Comparison of ENCODE assay signal across 16 cellular contexts in genomic region chr1:23695667-23696066, GRCh38. TPM values are rescaled to one million over a fixed set of nuclear protein-coding genes. Genes with fewer than 3 reads are reported as not detected.
DNase-seq lines count a peak whose midpoint lies in the region; ATAC-seq, FAIRE-seq and TF ChIP-seq lines count a peak whose summit lies in the region.
"Had no signal": no experiment of that assay in that cellular context is flagged by ENCODE, and none has a peak within 500 bp of the region (broad histone marks: within the 10 kb centered on the region; RNA-seq: fewer than 3 reads in every experiment).

No MANE protein-coding gene starts in this region.

- H4K20me1 ChIP-seq in OCI-LY7 (ENCODE audit: insufficient read depth, low read length) (peaks cover 65% of the 10 kb centered on the region), endothelial cell of umbilical vein (replicated peaks; ENCODE audit: control insufficient read depth, extremely low read depth, insufficient read depth, low read length) (peaks cover 14% of the 10 kb centered on the region), smooth muscle cell (ENCODE audit: low read depth) (peaks cover 89% of the 10 kb centered on the region)

- peak overlapping the region; percentile 86 for H3K4me2 ChIP-seq in OCI-LY7 (ENCODE audit: low read length)
- peak overlapping the region; percentile 35 for H3K4me2 ChIP-seq in endothelial cell of umbilical vein (ENCODE audit: insufficient read depth, low read length)
- H3K4me2 ChIP-seq in smooth muscle cell = peak overlapping the region; percentile 21

- H3K27me3 ChIP-seq in endothelial cell of umbilical vein (ENCODE audit: control insufficient read depth in 2 of 2, insufficient read depth in 2 of 2, low read length in 2 of 2) (no peaks in the 10 kb centered on the region), smooth muscle cell (ENCODE audit: low read depth) (no peaks in the 10 kb centered on the region)
- H3K27me3 ChIP-seq: tibial artery had no signal

- H3K9me3 Mint-ChIP-seq in activated CD4-positive, alpha-beta memory T cell treated with anti-CD3 and anti-CD28 coated beads for 36 hours = no peaks in the 10 kb centered on the region
- no peaks in the 10 kb centered on the region for H3K9me3 Mint-ChIP-seq in activated CD4-positive, alpha-beta memory T cell treated with anti-CD3 and anti-CD28 coated beads, Interleukin-2, amount 10 ng/mL, durations not matched to agents 7 days and 5 days

- no peak overlapping the region for H3K9ac ChIP-seq in endothelial cell of umbilical vein (replicated peaks; ENCODE audit: extremely low read depth, insufficient read depth, low read length)
- no peak overlapping the region for H3K9ac ChIP-seq in smooth muscle cell (ENCODE audit: low read depth)

- peak overlapping the region; percentile 17 for H3K4me3 Mint-ChIP-seq in activated CD4-positive, alpha-beta memory T cell treated with anti-CD3 and anti-CD28 coated beads for 36 hours
- no peak overlapping the region for H3K4me3 Mint-ChIP-seq in activated CD4-positive, alpha-beta memory T cell treated with anti-CD3 and anti-CD28 coated beads, Interleukin-2, amount 10 ng/mL, durations not matched to agents 7 days and 5 days

- intact Hi-C loops in activated CD4-positive, alpha-beta memory T cell treated with anti-CD3 and anti-CD28 coated beads for 36 hours (cut with micrococcal nuclease) = no loop called here
- intact Hi-C loops in OCI-LY7 (cut with micrococcal nuclease; ENCODE audit: unreplicated experiment) = no loop called here
- intact Hi-C loops in endothelial cell of umbilical vein (cut with micrococcal nuclease) = loop anchor here (5.0 kb wide), 1 partner anchor 252 kb away; no protein-coding TSS in a partner anchor

- H2AFZ ChIP-seq in OCI-LY7 (ENCODE audit: low read length) (no peak overlapping the region), endothelial cell of umbilical vein (ENCODE audit: low read depth, low read length) (no peak overlapping the region), smooth muscle cell (ENCODE audit: low read depth) (no peak overlapping the region)

- H3K36me3 ChIP-seq in OCI-LY7 (ENCODE audit: insufficient read depth, low read length) (peaks cover 89% of the 10 kb centered on the region), endothelial cell of umbilical vein (ENCODE audit: control insufficient read depth in 2 of 2, extremely low read depth in 1 of 2, insufficient read depth in 2 of 2, low read length in 2 of 2) (peaks cover 47 to 52% of the 10 kb centered on the region in 2 experiments), smooth muscle cell (ENCODE audit: low read depth) (peaks cover 13% of the 10 kb centered on the region)

- no peaks in the 10 kb centered on the region for H3K9me1 ChIP-seq in endothelial cell of umbilical vein (replicated peaks; ENCODE audit: control insufficient read depth, extremely low read depth, insufficient read depth, low read length)

- FAIRE-seq in endothelial cell of umbilical vein (lab: Jason Lieb, UNC) = no peak
- FAIRE-seq: bronchial epithelial cell had no signal

- no peak for DNase-seq in activated CD4-positive, alpha-beta memory T cell treated with anti-CD3 and anti-CD28 coated beads for 36 hours
- DNase-seq in activated CD4-positive, alpha-beta memory T cell treated with anti-CD3 and anti-CD28 coated beads, Interleukin-2, amount 10 ng/mL, durations not matched to agents 7 days and 5 days = no peak
- DNase-seq in OCI-LY7 (ENCODE audit: low spot score) (no peak), endothelial cell of umbilical vein (ENCODE audit: low read depth, low spot score) (no peak), smooth muscle cell (lab: John Stamatoyannopoulos, UW; ENCODE audit: unreplicated experiment) (no peak), DMS153 treated with DMSO at 0.1 percent for 48 hours (lab: John Stamatoyannopoulos, UW; ENCODE audit: unreplicated experiment) (no peak)
- DNase-seq: DMS 273 treated with DMSO at 0.1 percent for 48 hours, KG1, kidney glomerular epithelial cell, NCI-H2029 treated with DMSO at 0.1 percent for 48 hours, NCI-H774, SIG-M5, tibial artery had no signal

- H3K36me3 Mint-ChIP-seq in activated CD4-positive, alpha-beta memory T cell treated with anti-CD3 and anti-CD28 coated beads for 36 hours = peaks cover 82% of the 10 kb centered on the region
- H3K36me3 Mint-ChIP-seq in activated CD4-positive, alpha-beta memory T cell treated with anti-CD3 and anti-CD28 coated beads, Interleukin-2, amount 10 ng/mL, durations not matched to agents 7 days and 5 days (ENCODE audit: low read depth) = peaks cover 82% of the 10 kb centered on the region

- H3K9me3 ChIP-seq in OCI-LY7 (ENCODE audit: low read length) = no peaks in the 10 kb centered on the region
- no peaks in the 10 kb centered on the region for H3K9me3 ChIP-seq in endothelial cell of umbilical vein (replicated peaks; ENCODE audit: control insufficient read depth, insufficient read depth, low read length)
- H3K9me3 ChIP-seq in smooth muscle cell (replicated peaks; ENCODE audit: low read depth) = no peaks in the 10 kb centered on the region
- H3K9me3 ChIP-seq: tibial artery had no signal

- ATAC-seq in GM21526 (IDR thresholded peaks at IDR 0.05; ENCODE audit: low FRiP score, unreplicated experiment) = no peak
- no peak for ATAC-seq in GM18498 (IDR thresholded peaks at IDR 0.05; ENCODE audit: unreplicated experiment)

- H3K27ac ChIP-seq in OCI-LY7 (ENCODE audit: low read depth, low read length, poor library complexity, severe bottlenecking) (no peak overlapping the region), endothelial cell of umbilical vein (ENCODE audit: insufficient read depth, low read depth, low read length) (no peak overlapping the region), smooth muscle cell (ENCODE audit: low read depth) (no peak overlapping the region)
- H3K27ac ChIP-seq: tibial artery had no signal

- POLR2A ChIA-PET in activated CD4-positive, alpha-beta memory T cell treated with anti-CD3 and anti-CD28 coated beads for 36 hours (lab: Charles Lee) = interaction anchor here (6.0 kb wide), 1 partner anchor 49 kb away, joined by 44 read pairs; the partner anchor contains the start of gene ELOA
- POLR2A ChIA-PET in activated CD4-positive, alpha-beta memory T cell treated with anti-CD3 and anti-CD28 coated beads, Interleukin-2, amount 10 ng/mL, durations not matched to agents 7 days and 5 days (lab: Charles Lee) = interaction anchor here (0.9 to 1.4 kb wide), 4 partner anchors 9 to 84 kb away, joined by 3 to 4 read pairs (median 3); partner anchors contain the start of genes ELOA and PITHD1
- POLR2A ChIA-PET in OCI-LY7 (lab: Charles Lee) = no interaction called here
- POLR2A ChIA-PET in endothelial cell of umbilical vein (lab: Charles Lee) = no interaction called here

- H3K4me3 ChIP-seq in OCI-LY7 (ENCODE audit: low read depth, low read length, poor library complexity, severe bottlenecking) = peak overlapping the region; percentile 90
- no peak overlapping the region for H3K4me3 ChIP-seq in endothelial cell of umbilical vein (replicated peaks in 1 of 3; ENCODE audit: insufficient read depth in 1 of 3, low read depth in 1 of 3, low read length in 3 of 3)
- H3K4me3 ChIP-seq in smooth muscle cell = no peak overlapping the region
- H3K4me3 ChIP-seq: tibial artery had no signal

- no peaks in the 10 kb centered on the region for H3K27me3 Mint-ChIP-seq in activated CD4-positive, alpha-beta memory T cell treated with anti-CD3 and anti-CD28 coated beads for 36 hours
- H3K27me3 Mint-ChIP-seq in activated CD4-positive, alpha-beta memory T cell treated with anti-CD3 and anti-CD28 coated beads, Interleukin-2, amount 10 ng/mL, durations not matched to agents 7 days and 5 days = no peaks in the 10 kb centered on the region

- no peak for TF ChIP-seq POLR2A in endothelial cell of umbilical vein (IDR thresholded peaks at IDR 0.05; ENCODE audit: low read depth, low read length)

- peaks cover 93% of the 10 kb centered on the region for H3K79me2 ChIP-seq in OCI-LY7 (ENCODE audit: insufficient read depth, low read depth, low read length)
- peaks cover 88% of the 10 kb centered on the region for H3K79me2 ChIP-seq in endothelial cell of umbilical vein (ENCODE audit: control insufficient read depth, insufficient read depth, low read length)
- H3K79me2 ChIP-seq in smooth muscle cell (ENCODE audit: low read depth) = peaks cover 87% of the 10 kb centered on the region

- dilution Hi-C loops in endothelial cell of umbilical vein (cut with MboI; ENCODE audit: extremely low pct_ligation_motif_present, low sequenced_read_pairs) = no loop called here

- H3K4me1 ChIP-seq in OCI-LY7 (ENCODE audit: insufficient read depth, low read length, poor library complexity, severe bottlenecking) = peaks cover 40% of the 10 kb centered on the region
- H3K4me1 ChIP-seq in endothelial cell of umbilical vein (ENCODE audit: control insufficient read depth, extremely low read depth, insufficient read depth, low read length) = peaks cover 30% of the 10 kb centered on the region
- H3K4me1 ChIP-seq in smooth muscle cell (ENCODE audit: low read depth) = peaks cover 18% of the 10 kb centered on the region

- no peak overlapping the region for H3K27ac Mint-ChIP-seq in activated CD4-positive, alpha-beta memory T cell treated with anti-CD3 and anti-CD28 coated beads for 36 hours
- no peak overlapping the region for H3K27ac Mint-ChIP-seq in activated CD4-positive, alpha-beta memory T cell treated with anti-CD3 and anti-CD28 coated beads, Interleukin-2, amount 10 ng/mL, durations not matched to agents 7 days and 5 days

- no peaks in the 10 kb centered on the region for H3K9me2 ChIP-seq in OCI-LY7 (ENCODE audit: insufficient read depth, low read length)

- WGBS in smooth muscle cell (ENCODE audit: low lambda C conversion rate) = 98% methylated on average over 3 of the region's 3 CpGs

- no TSS peak for BruUV-seq in OCI-LY7 (replicated peaks; lab: Mats Ljungman, UMichigan)
- no TSS peak for BruUV-seq in endothelial cell of umbilical vein (replicated peaks; lab: Mats Ljungman, UMichigan)

- peaks cover 5% of the 10 kb centered on the region for H3F3A ChIP-seq in smooth muscle cell (ENCODE audit: low read depth)

- TF ChIP-seq CTCF in OCI-LY7 (conservative IDR thresholded peaks at IDR 0.05; ENCODE audit: low read length) (no peak), endothelial cell of umbilical vein (IDR thresholded peaks at IDR 0.05; ENCODE audit: extremely low read depth in 1 of 2, insufficient read depth in 1 of 2, low read depth in 1 of 2, low read length in 2 of 2) (no peak), smooth muscle cell (IDR thresholded peaks at IDR 0.05; ENCODE audit: borderline replicate concordance, insufficient read depth, poor library complexity, severe bottlenecking) (no peak)

- H3K4me1 Mint-ChIP-seq in activated CD4-positive, alpha-beta memory T cell treated with anti-CD3 and anti-CD28 coated beads for 36 hours (ENCODE audit: low read depth) = peaks cover 74% of the 10 kb centered on the region
- H3K4me1 Mint-ChIP-seq in activated CD4-positive, alpha-beta memory T cell treated with anti-CD3 and anti-CD28 coated beads, Interleukin-2, amount 10 ng/mL, durations not matched to agents 7 days and 5 days = peaks cover 76% of the 10 kb centered on the region

- CTCF ChIA-PET in activated CD4-positive, alpha-beta memory T cell treated with anti-CD3 and anti-CD28 coated beads for 36 hours (lab: Charles Lee) = interaction anchor here (0.5 to 1.3 kb wide), 3 partner anchors 31 to 352 kb away, joined by 3 to 5 read pairs (median 4); partner anchors contain the start of gene ELOA
- CTCF ChIA-PET in activated CD4-positive, alpha-beta memory T cell treated with anti-CD3 and anti-CD28 coated beads, Interleukin-2, amount 10 ng/mL, durations not matched to agents 7 days and 5 days (lab: Charles Lee) = interaction anchor here (2.6 kb wide), 1 partner anchor 50 kb away, joined by 6 read pairs; no protein-coding TSS in a partner anchor
- CTCF ChIA-PET in OCI-LY7 (lab: Charles Lee; ENCODE audit: unreplicated experiment) = no interaction called here
- CTCF ChIA-PET in endothelial cell of umbilical vein (lab: Charles Lee) = interaction anchor here (0.9 to 1.8 kb wide), 2 partner anchors 50 to 76 kb away, joined by 3 to 5 read pairs; no protein-coding TSS in a partner anchor

RNA-seq across cellular contexts. Expression of gene RPL11, which starts 4.1 kb away (rescaled TPM):
- 1,000 to 10,000 TPM; 1,338 to 1,385 TPM for total RNA-seq in activated CD4-positive, alpha-beta memory T cell treated with anti-CD3 and anti-CD28 coated beads for 36 hours
- total RNA-seq in activated CD4-positive, alpha-beta memory T cell treated with anti-CD3 and anti-CD28 coated beads, Interleukin-2, amount 10 ng/mL, durations not matched to agents 7 days and 5 days = 1,000 to 10,000 TPM; 1,074 to 1,084 TPM
- 1,891 and 2,496 TPM in 2 replicates for total RNA-seq in OCI-LY7 (2014; rRNA removed; shearing (Covaris generic))
- total RNA-seq in OCI-LY7 (2022) (1,767 and 1,774 TPM in 2 replicates), endothelial cell of umbilical vein (1,084 and 1,169 TPM in 2 replicates), smooth muscle cell (685 and 899 TPM in 2 replicates)
- polyA plus RNA-seq in endothelial cell of umbilical vein (656 and 861 TPM in 2 replicates), smooth muscle cell (528 and 622 TPM in 2 replicates)
- 1,857 and 2,097 TPM in 2 replicates for polyA plus RNA-seq in endothelial cell of umbilical vein (2011; cell fraction: cytosol; rRNA removed)
- polyA plus RNA-seq in endothelial cell of umbilical vein (2011; cell fraction: nucleus; rRNA removed) = 491 and 654 TPM in 2 replicates
- polyA plus RNA-seq in endothelial cell of umbilical vein (2012) = 2,376 and 2,717 TPM in 2 replicates
- polyA minus RNA-seq in endothelial cell of umbilical vein = 532 and 552 TPM in 2 replicates
- 533 TPM for polyA minus RNA-seq in endothelial cell of umbilical vein (2011; cell fraction: cytosol; rRNA and poly(A)+ RNA removed)
- polyA minus RNA-seq in endothelial cell of umbilical vein (2011; cell fraction: nucleus; rRNA and poly(A)+ RNA removed) = 123 and 143 TPM in 2 replicates

RNA-seq across cellular contexts. Expression of gene ELOA, which starts 47.6 kb away (rescaled TPM):
- total RNA-seq in activated CD4-positive, alpha-beta memory T cell treated with anti-CD3 and anti-CD28 coated beads for 36 hours = 10 to 100 TPM; 28.1 to 30.4 TPM
- 10 to 100 TPM; 34.1 to 35.2 TPM for total RNA-seq in activated CD4-positive, alpha-beta memory T cell treated with anti-CD3 and anti-CD28 coated beads, Interleukin-2, amount 10 ng/mL, durations not matched to agents 7 days and 5 days
- 24.7 and 29.1 TPM in 2 replicates for total RNA-seq in OCI-LY7 (2014; rRNA removed; shearing (Covaris generic))
- 35.8 and 41.0 TPM in 2 replicates for total RNA-seq in OCI-LY7 (2022)
- 41.0 and 42.6 TPM in 2 replicates for total RNA-seq in endothelial cell of umbilical vein
- 10.8 and 11.9 TPM in 2 replicates for polyA plus RNA-seq in endothelial cell of umbilical vein
- polyA plus RNA-seq in endothelial cell of umbilical vein (2011; cell fraction: cytosol; rRNA removed) = 16.0 and 17.0 TPM in 2 replicates
- 27.4 and 29.5 TPM in 2 replicates for polyA plus RNA-seq in endothelial cell of umbilical vein (2011; cell fraction: nucleus; rRNA removed)
- 17.3 and 31.8 TPM in 2 replicates for polyA plus RNA-seq in endothelial cell of umbilical vein (2012)
- polyA minus RNA-seq in endothelial cell of umbilical vein = 16.6 and 17.9 TPM in 2 replicates
- polyA minus RNA-seq in endothelial cell of umbilical vein (2011; cell fraction: cytosol; rRNA and poly(A)+ RNA removed) = 23.2 TPM
- polyA minus RNA-seq in endothelial cell of umbilical vein (2011; cell fraction: nucleus; rRNA and poly(A)+ RNA removed) = 9.1 and 10.1 TPM in 2 replicates
- 33.4 and 36.2 TPM in 2 replicates for total RNA-seq in smooth muscle cell
- polyA plus RNA-seq in smooth muscle cell = 28.1 and 30.5 TPM in 2 replicates

Comparison
In these comparisons a context has a peak if more than half of its experiments do, and no peak if none do; other contexts are left out.
1. H3K4me2 ChIP-seq: peak in every context shown above with its lines; median percentile 86 in OCI-LY7; 35 in endothelial cell of umbilical vein; 21 in smooth muscle cell.
2. POLR2A ChIA-PET loops: an anchor here in activated CD4-positive, alpha-beta memory T cell treated with anti-CD3 and anti-CD28 coated beads for 36 hours (6.0 kb wide) and activated CD4-positive, alpha-beta memory T cell treated with anti-CD3 and anti-CD28 coated beads, Interleukin-2, amount 10 ng/mL, durations not matched to agents 7 days and 5 days (0.9 to 1.4 kb wide); none called in OCI-LY7 and endothelial cell of umbilical vein.